ENCODE assay signal across 25 cellular contexts in genomic region chr22:35740616-35741015, GRCh38. TPM values are rescaled to one million over a fixed set of nuclear protein-coding genes. Genes with fewer than 3 reads are reported as not detected.
DNase-seq lines count a peak whose midpoint lies in the region; ATAC-seq, FAIRE-seq and TF ChIP-seq lines count a peak whose summit lies in the region.
"Had no signal": no experiment of that assay in that cellular context is flagged by ENCODE, and none has a peak within 500 bp of the region (broad histone marks: within the 10 kb centered on the region; RNA-seq: fewer than 3 reads in every experiment).

No MANE protein-coding gene starts in this region.

- intact Hi-C loops in psoas muscle (cut with DNase I): loop anchor here in 1 of 2 donors (5.0 kb wide), 1 partner anchor 53 kb away; no protein-coding TSS in a partner anchor

- H3K9ac ChIP-seq in GM23248: no peak overlapping the region

- peaks cover 6% of the 10 kb centered on the region; the same call in 1 of the 2 replicates for H3K79me2 ChIP-seq in GM23248 (ENCODE audit: insufficient read depth)

- H3K4me1 ChIP-seq in GM23248 (ENCODE audit: insufficient read depth) (peaks cover 36% of the 10 kb centered on the region), psoas muscle (peaks cover 45% of the 10 kb centered on the region)

- FAIRE-seq in HTR-8/SVneo (lab: Jason Lieb, UNC): no peak

- peak overlapping the region; percentile 95; the same call in 1 of the 2 replicates for H3K27ac ChIP-seq in GM23248
- peak overlapping the region; percentile 91 for H3K27ac ChIP-seq in psoas muscle
- H3K27ac ChIP-seq: SK-N-MC had no signal

- WGBS in GM23248 (ENCODE audit: low coverage in 1 of 2, low lambda C conversion rate in 2 of 2, missing lambda C conversion rate in 2 of 2), 2 experiments: 50 to 67% methylated on average over 1 of the region's 1 CpG
- 79 to 90% (median 87%) methylated on average over 1 of the region's 1 CpG for WGBS in psoas muscle, 3 donors

- no peaks in the 10 kb centered on the region for H4K20me1 ChIP-seq in GM23248 (ENCODE audit: insufficient read depth)

- H3K4me1 Mint-ChIP-seq in HFFc6 (ENCODE audit: low read depth) (peaks cover 60% of the 10 kb centered on the region), WTC11 (peaks cover 29% of the 10 kb centered on the region)
- H3K4me1 Mint-ChIP-seq: CD4-positive, CD25-positive, alpha-beta regulatory T cell; IgD-negative memory B cell had no signal

- no peak for TF ChIP-seq CTCF in HFFc6 (IDR thresholded peaks at IDR 0.05)
- no peak for TF ChIP-seq CTCF in WTC11 (IDR thresholded peaks at IDR 0.05)
- no peak for TF ChIP-seq CTCF in psoas muscle (IDR thresholded peaks at IDR 0.05)

- H3K9me3 Mint-ChIP-seq in HFFc6: no peaks in the 10 kb centered on the region
- peaks cover 13% of the 10 kb centered on the region for H3K9me3 Mint-ChIP-seq in WTC11
- H3K9me3 Mint-ChIP-seq: CD4-positive, CD25-positive, alpha-beta regulatory T cell; IgD-negative memory B cell had no signal

- no peak overlapping the region for H3K4me3 ChIP-seq in GM23248
- H3K4me3 ChIP-seq in psoas muscle: no peak overlapping the region
- H3K4me3 ChIP-seq: SK-N-MC had no signal

- H3K4me2 ChIP-seq in GM23248 (ENCODE audit: unreplicated experiment): no peak overlapping the region

- POLR2A ChIA-PET in WTC11 (lab: Charles Lee): no interaction called here

- in situ Hi-C loops in GM23248 (cut with MboI): no loop called here

- peaks cover 62% of the 10 kb centered on the region for H3K36me3 Mint-ChIP-seq in HFFc6 (ENCODE audit: low read depth)
- H3K36me3 Mint-ChIP-seq in WTC11: peaks cover 34% of the 10 kb centered on the region
- H3K36me3 Mint-ChIP-seq: CD4-positive, CD25-positive, alpha-beta regulatory T cell; IgD-negative memory B cell had no signal

- no peak for ATAC-seq in WTC11
- ATAC-seq in psoas muscle: no peak

- H3K36me3 ChIP-seq in GM23248 (ENCODE audit: low read depth) (peaks cover 24% of the 10 kb centered on the region), psoas muscle (ENCODE audit: insufficient read depth in 1 of 2, low read depth in 1 of 2) (peaks cover 0 to 48% of the 10 kb centered on the region in 2 donors)

- CTCF ChIA-PET in WTC11 (lab: Charles Lee): interaction anchor here (1.6 kb wide), 1 partner anchor 109 kb away, joined by 6 read pairs; no protein-coding TSS in a partner anchor

- H3K4me3 Mint-ChIP-seq in HFFc6 (peak overlapping the region; percentile 6; the same call in 1 of the 2 replicates), WTC11 (no peak overlapping the region)
- H3K4me3 Mint-ChIP-seq: CD4-positive, CD25-positive, alpha-beta regulatory T cell; IgD-negative memory B cell had no signal

- H2AFZ ChIP-seq in GM23248: no peak overlapping the region

- peak overlapping the region; percentile 96 for H3K27ac Mint-ChIP-seq in HFFc6
- peak overlapping the region; percentile 20; the same call in 1 of the 2 replicates for H3K27ac Mint-ChIP-seq in WTC11
- H3K27ac Mint-ChIP-seq: CD4-positive, CD25-positive, alpha-beta regulatory T cell; IgD-negative memory B cell had no signal

- H3K27me3 Mint-ChIP-seq in HFFc6 (ENCODE audit: insufficient read depth) (peaks cover 13% of the 10 kb centered on the region), WTC11 (ENCODE audit: low read depth) (no peaks in the 10 kb centered on the region)

- H3K27me3 ChIP-seq in GM23248 (replicated peaks; ENCODE audit: insufficient read depth) (no peaks in the 10 kb centered on the region), psoas muscle (ENCODE audit: insufficient read depth in 3 of 3, low read length in 2 of 3) (no peaks in the 10 kb centered on the region)

- DNase-seq in GM23248: peak; percentile 15
- DNase-seq in HFFc6: no peak
- no peak for DNase-seq in WTC11 (ENCODE audit: low spot score)
- no peak for DNase-seq in psoas muscle
- no peak for DNase-seq in HTR-8/SVneo (ENCODE audit: insufficient read length, low spot score)
- DNase-seq in foreskin melanocyte: no peak
- no peak for DNase-seq in iPS-NIHi7 (ENCODE audit: extremely low spot score)
- DNase-seq: CD4-positive, CD25-positive, alpha-beta regulatory T cell; COR-L47; DMS79; HCEC 1CT; Karpas-422; NCI-H1417; NCI-H1694 treated with DMSO at 0.1 percent for 48 hours; NCI-H2081 treated with DMSO at 0.1 percent for 48 hours; NCI-H2171 treated with DMSO at 0.1 percent for 48 hours; NCI-H524 treated with DMSO at 0.1 percent for 48 hours; NCI-H82; OCI-M1; Right ventricle myocardium superior had no signal

- H3K9me2 ChIP-seq in GM23248 (ENCODE audit: insufficient read depth): no peaks in the 10 kb centered on the region

- peaks cover 57% of the 10 kb centered on the region for H3F3A ChIP-seq in GM23248 (ENCODE audit: insufficient read depth)

- H3K9me3 ChIP-seq in GM23248 (ENCODE audit: low read depth) (no peaks in the 10 kb centered on the region), psoas muscle (no peaks in the 10 kb centered on the region)

TF ChIP-seq in WTC11, 78 proteins besides CTCF, POLR2A, EP300 and RAD21:
- TF ChIP-seq IRF1 (CRISPR knock-in tag; IDR thresholded peaks at IDR 0.05): no peak
- TF ChIP-seq ZNF512 (CRISPR knock-in tag; IDR thresholded peaks at IDR 0.05; ENCODE audit: borderline replicate concordance): no peak
- no peak for TF ChIP-seq FOXP1 (CRISPR knock-in tag; IDR thresholded peaks at IDR 0.05; ENCODE audit: borderline replicate concordance)
- TF ChIP-seq SOX15 (CRISPR knock-in tag; IDR thresholded peaks at IDR 0.05): no peak
- no peak for TF ChIP-seq CREB1 (CRISPR knock-in tag; IDR thresholded peaks at IDR 0.05)

RNA-seq across cellular contexts. Expression of gene APOL5, which starts 22.9 kb away (rescaled TPM):
- total RNA-seq in GM23248 (2014; rRNA removed; shearing (Covaris generic)): not detected in 2 replicates
- polyA plus RNA-seq in GM23248 (2016; fragmentation: Nextera tagmentation; extraction: Ambion mirVana) (not detected in 2 replicates), psoas muscle (under 1 TPM; 0.04 to 0.15 (median 0.04) TPM)
- total RNA-seq in HFFc6 (2021; fragmentation: NEBNext Ultra II Directional; extraction: Animal tissue kit (Norgen Biotek cat#: 25700)): not detected
- total RNA-seq in WTC11 (2021) (not detected in 3 replicates), psoas muscle (under 1 TPM in 1 of 4 donors, not detected in 3; 0.45 TPM)
- total RNA-seq: CD4-positive, CD25-positive, alpha-beta regulatory T cell; M059J; Right ventricle myocardium superior; RPMI7951 had no signal
- polyA plus RNA-seq: BJ; CD4-positive, CD25-positive, alpha-beta regulatory T cell; IgD-negative memory B cell had no signal
